Comparison of ENCODE assay signal across 11 cellular contexts in the genomic region with DNA sequence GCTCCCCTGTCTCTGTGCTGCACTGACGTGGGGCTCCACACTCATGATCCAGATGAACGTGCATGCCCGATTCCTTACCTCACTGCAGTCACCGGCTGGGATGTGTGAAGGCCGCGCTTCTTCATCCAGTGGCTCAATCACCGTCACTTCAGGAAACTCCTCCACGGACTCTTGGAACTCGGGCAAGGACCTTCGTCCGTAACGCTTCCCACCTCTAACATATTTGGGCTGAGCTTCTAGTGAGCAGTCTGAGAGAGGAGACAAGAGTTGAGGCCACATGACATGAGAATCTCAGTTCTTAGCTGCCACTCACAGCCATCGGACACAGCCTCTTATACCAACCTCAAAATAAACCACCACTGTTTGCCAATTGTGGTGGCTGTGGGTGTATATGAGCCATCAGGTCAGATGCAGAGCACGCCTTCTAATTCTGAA. TPM values are rescaled to one million over a fixed set of nuclear protein-coding genes. Genes with fewer than 3 reads are reported as not detected.
DNase-seq lines count a peak whose midpoint lies in the region; ATAC-seq and TF ChIP-seq lines count a peak whose summit lies in the region.
"Had no signal": no experiment of that assay in that cellular context is flagged by ENCODE, and none has a peak within 500 bp of the region (broad histone marks: within the 10 kb centered on the region; RNA-seq: fewer than 3 reads in every experiment).

No MANE protein-coding gene starts in this region.

- WGBS in H9 (ENCODE audit: extremely low coverage, insufficient read length, low lambda C conversion rate), result no CpG with 5 or more reads among the region's 14 CpGs

- H4K91ac ChIP-seq in H9 (ENCODE audit: insufficient read length, low read depth, low read length), result no peak overlapping the region

- H3K9me3 ChIP-seq in H9 (ENCODE audit: control insufficient read depth, low read depth, low read length), result no peaks in the 10 kb centered on the region
- H3K9me3 ChIP-seq: mucosa of descending colon had no signal

- no peaks in the 10 kb centered on the region for H4K20me1 ChIP-seq in H9 (ENCODE audit: control insufficient read depth, insufficient read depth, insufficient read length)

- H3K9ac ChIP-seq in H9 (ENCODE audit: extremely low read depth, insufficient read length, low read length), result no peak overlapping the region

- H3K36me3 Mint-ChIP-seq in activated naive CD8-positive, alpha-beta T cell treated with anti-CD3 and anti-CD28 coated beads, Interleukin-2, amount 50 U/mL, for 24 hours (ENCODE audit: low read depth), result peaks cover 37% of the 10 kb centered on the region
- H3K36me3 Mint-ChIP-seq in natural killer cell treated with Interleukin-12 subunit alpha and Interleukin-12 subunit beta and Interleukin-15 and Interleukin-18, amount 100 ng/mL, for 72 hours, result peaks cover 5% of the 10 kb centered on the region
- peaks cover 0 to 9% (median 0%) of the 10 kb centered on the region in 3 experiments; a peak in 4 of 7 replicates for H3K36me3 Mint-ChIP-seq in H9 (ENCODE audit: insufficient read depth in 1 of 3, low read depth in 3 of 3)

- H3K4me1 Mint-ChIP-seq in activated naive CD8-positive, alpha-beta T cell treated with anti-CD3 and anti-CD28 coated beads, Interleukin-2, amount 50 U/mL, for 24 hours, result peaks cover 85% of the 10 kb centered on the region
- H3K4me1 Mint-ChIP-seq in natural killer cell treated with Interleukin-12 subunit alpha and Interleukin-12 subunit beta and Interleukin-15 and Interleukin-18, amount 100 ng/mL, for 72 hours (ENCODE audit: low read depth in 2 of 2), result peaks cover 42 to 44% of the 10 kb centered on the region in 2 donors
- H3K4me1 Mint-ChIP-seq in H9, result peaks cover 9 to 10% of the 10 kb centered on the region in 2 experiments; a peak in 3 of 4 replicates

- H3K27me3 ChIP-seq in H9 (ENCODE audit: insufficient read depth, low read length), result no peaks in the 10 kb centered on the region

- H3K18ac ChIP-seq in H9 (ENCODE audit: insufficient read length, low read depth, low read length), result no peak overlapping the region

- no peak overlapping the region for H3T11ph ChIP-seq in H9 (ENCODE audit: low read length)

- no peak overlapping the region for H3K4ac ChIP-seq in H9 (ENCODE audit: low read depth, low read length)

- no peak overlapping the region for H3K14ac ChIP-seq in H9 (ENCODE audit: insufficient read depth, low read length)

- H2BK15ac ChIP-seq in H9 (ENCODE audit: low read depth, low read length), result no peak overlapping the region

- H2BK120ac ChIP-seq in H9 (ENCODE audit: low read depth, low read length, poor library complexity, severe bottlenecking), result no peak overlapping the region

- H3K79me1 ChIP-seq in H9 (ENCODE audit: insufficient read depth, low read depth, low read length, poor library complexity, severe bottlenecking), result no peaks in the 10 kb centered on the region

- TF ChIP-seq CTCF in GM12865 (IDR thresholded peaks at IDR 0.05; ENCODE audit: insufficient read depth, low read depth, low read length, missing control alignments), result no peak
- TF ChIP-seq CTCF in H9 (conservative IDR thresholded peaks at IDR 0.05), result no peak

- no peak overlapping the region for H3K27ac ChIP-seq in H9 (ENCODE audit: insufficient read length, low read depth, low read length)

- no peak overlapping the region for H3K56ac ChIP-seq in H9 (ENCODE audit: insufficient read length, low read depth, low read length)

- no peak overlapping the region for H3K23ac ChIP-seq in H9 (ENCODE audit: insufficient read length, low read depth, low read length)

- H3K4me3 Mint-ChIP-seq in activated naive CD8-positive, alpha-beta T cell treated with anti-CD3 and anti-CD28 coated beads, Interleukin-2, amount 50 U/mL, for 24 hours, result peak overlapping the region; percentile 57
- H3K4me3 Mint-ChIP-seq in natural killer cell treated with Interleukin-12 subunit alpha and Interleukin-12 subunit beta and Interleukin-15 and Interleukin-18, amount 100 ng/mL, for 72 hours, result peak overlapping the region; percentile 59
- no peak overlapping the region for H3K4me3 Mint-ChIP-seq in H9
- H3K4me3 Mint-ChIP-seq: type B pancreatic cell had no signal

- H2BK20ac ChIP-seq in H9 (ENCODE audit: low read depth, low read length, poor library complexity, severe bottlenecking), result no peak overlapping the region

- H3K27ac Mint-ChIP-seq in activated naive CD8-positive, alpha-beta T cell treated with anti-CD3 and anti-CD28 coated beads, Interleukin-2, amount 50 U/mL, for 24 hours, result peak overlapping the region; percentile 80
- H3K27ac Mint-ChIP-seq in natural killer cell treated with Interleukin-12 subunit alpha and Interleukin-12 subunit beta and Interleukin-15 and Interleukin-18, amount 100 ng/mL, for 72 hours, result peak overlapping the region; percentile 66 to 88
- H3K27ac Mint-ChIP-seq in H9, result no peak overlapping the region; a peak in 2 of 7 replicates
- H3K27ac Mint-ChIP-seq: type B pancreatic cell had no signal

- H2AK5ac ChIP-seq in H9 (ENCODE audit: insufficient read length, low read length), result no peak overlapping the region

- no peak overlapping the region for H4K5ac ChIP-seq in H9 (ENCODE audit: insufficient read length, low read depth, low read length)

- H2AFZ ChIP-seq in H9 (ENCODE audit: low read length), result no peak overlapping the region

- H3K4me2 ChIP-seq in H9 (ENCODE audit: insufficient read depth, insufficient read length, low read length), result no peak overlapping the region

- H3K4me3 ChIP-seq in GM12865 (ENCODE audit: low read depth, low read length), result peak overlapping the region; percentile 48
- H3K4me3 ChIP-seq: mucosa of descending colon had no signal

- no peak overlapping the region for H2BK5ac ChIP-seq in H9 (ENCODE audit: insufficient read length, low read length)

- H3K4me1 ChIP-seq in H9 (ENCODE audit: insufficient read depth, low read length), result 0 out of 2 replicates have a peak, but pooled peaks cover 3% of the 10 kb centered on the region

- peak; percentile 29 for ATAC-seq in GM21528 (IDR thresholded peaks at IDR 0.05; ENCODE audit: low FRiP score, unreplicated experiment)
- peak; percentile 48 for ATAC-seq in activated naive CD8-positive, alpha-beta T cell treated with anti-CD3 and anti-CD28 coated beads, Interleukin-2, amount 50 U/mL, for 24 hours
- ATAC-seq in natural killer cell treated with Interleukin-12 subunit alpha and Interleukin-12 subunit beta and Interleukin-15 and Interleukin-18, amount 100 ng/mL, for 72 hours, result no peak
- ATAC-seq in GM21526 (IDR thresholded peaks at IDR 0.05; ENCODE audit: low FRiP score, unreplicated experiment), result no peak
- ATAC-seq in GM19455 (IDR thresholded peaks at IDR 0.05; ENCODE audit: unreplicated experiment), result no peak
- ATAC-seq: mucosa of descending colon had no signal

- no peaks in the 10 kb centered on the region for H3K27me3 Mint-ChIP-seq in activated naive CD8-positive, alpha-beta T cell treated with anti-CD3 and anti-CD28 coated beads, Interleukin-2, amount 50 U/mL, for 24 hours
- H3K27me3 Mint-ChIP-seq in natural killer cell treated with Interleukin-12 subunit alpha and Interleukin-12 subunit beta and Interleukin-15 and Interleukin-18, amount 100 ng/mL, for 72 hours, result no peaks in the 10 kb centered on the region
- no peaks in the 10 kb centered on the region for H3K27me3 Mint-ChIP-seq in H9 (ENCODE audit: low read depth)
- H3K27me3 Mint-ChIP-seq: type B pancreatic cell had no signal

- peak; percentile 71 for DNase-seq in GM12865 (ENCODE audit: low read depth)
- no peak for DNase-seq in activated naive CD8-positive, alpha-beta T cell treated with anti-CD3 and anti-CD28 coated beads, Interleukin-2, amount 50 U/mL, for 24 hours
- DNase-seq in natural killer cell treated with Interleukin-12 subunit alpha and Interleukin-12 subunit beta and Interleukin-15 and Interleukin-18, amount 100 ng/mL, for 72 hours (ENCODE audit: low spot score), result no peak
- DNase-seq in OCI-M1 (lab: John Stamatoyannopoulos, UW), result no peak
- DNase-seq in H9, result no peak
- DNase-seq: mucosa of descending colon, retina had no signal

- H3K79me2 ChIP-seq in H9 (ENCODE audit: insufficient read depth, low read length), result no peaks in the 10 kb centered on the region

- no peak overlapping the region for H4K8ac ChIP-seq in H9 (replicated peaks; ENCODE audit: insufficient read length, low read depth, low read length)

- no peaks in the 10 kb centered on the region for H3K9me3 Mint-ChIP-seq in activated naive CD8-positive, alpha-beta T cell treated with anti-CD3 and anti-CD28 coated beads, Interleukin-2, amount 50 U/mL, for 24 hours
- H3K9me3 Mint-ChIP-seq in natural killer cell treated with Interleukin-12 subunit alpha and Interleukin-12 subunit beta and Interleukin-15 and Interleukin-18, amount 100 ng/mL, for 72 hours, result no peaks in the 10 kb centered on the region
- H3K9me3 Mint-ChIP-seq in H9, result no peaks in the 10 kb centered on the region
- H3K9me3 Mint-ChIP-seq: type B pancreatic cell had no signal

- H2BK12ac ChIP-seq in H9 (ENCODE audit: insufficient read length, low read depth, low read length), result no peak overlapping the region

- no peaks in the 10 kb centered on the region for H3K23me2 ChIP-seq in H9 (ENCODE audit: insufficient read length, low read depth, low read length, poor library complexity, severe bottlenecking)

RNA-seq across cellular contexts. Expression of a gene that starts 38.3 kb away (rescaled TPM):
- 10 to 100 TPM; 52.0 to 74.5 TPM for total RNA-seq in natural killer cell treated with Interleukin-12 subunit alpha and Interleukin-12 subunit beta and Interleukin-15 and Interleukin-18, amount 100 ng/mL, for 72 hours
- 15.4 and 18.4 TPM in 2 replicates for total RNA-seq in H9 (2021)

Comparison
In these comparisons a context has a peak if more than half of its experiments do, and no peak if none do; other contexts are left out.
1. ATAC-seq: peak in GM21528 (single experiment) and activated naive CD8-positive, alpha-beta T cell treated with anti-CD3 and anti-CD28 coated beads, Interleukin-2, amount 50 U/mL, for 24 hours (single experiment); none in natural killer cell treated with Interleukin-12 subunit alpha and Interleukin-12 subunit beta and Interleukin-15 and Interleukin-18, amount 100 ng/mL, for 72 hours (0 of 2), GM21526 (single experiment) and GM19455 (single experiment).
2. H3K27ac Mint-ChIP-seq: peak in activated naive CD8-positive, alpha-beta T cell treated with anti-CD3 and anti-CD28 coated beads, Interleukin-2, amount 50 U/mL, for 24 hours (single experiment) and natural killer cell treated with Interleukin-12 subunit alpha and Interleukin-12 subunit beta and Interleukin-15 and Interleukin-18, amount 100 ng/mL, for 72 hours (2 of 2); none in H9 (0 of 3).
3. H3K4me3 Mint-ChIP-seq: peak in activated naive CD8-positive, alpha-beta T cell treated with anti-CD3 and anti-CD28 coated beads, Interleukin-2, amount 50 U/mL, for 24 hours (single experiment) and natural killer cell treated with Interleukin-12 subunit alpha and Interleukin-12 subunit beta and Interleukin-15 and Interleukin-18, amount 100 ng/mL, for 72 hours (single experiment); none in H9 (0 of 2).